In genomic region chr9:34163439-34163838, GRCh38 we compare ENCODE assay signal across 16 cellular contexts. TPM values are rescaled to one million over a fixed set of nuclear protein-coding genes. Genes with fewer than 3 reads are reported as not detected.
DNase-seq lines count a peak whose midpoint lies in the region; ATAC-seq and TF ChIP-seq lines count a peak whose summit lies in the region.
"Had no signal": no experiment of that assay in that cellular context is flagged by ENCODE, and none has a peak within 500 bp of the region (broad histone marks: within the 10 kb centered on the region; RNA-seq: fewer than 3 reads in every experiment).

No MANE protein-coding gene starts in this region.

- DNase-seq in activated effector memory CD4-positive, alpha-beta T cell treated with anti-CD3 and anti-CD28 coated beads, Interleukin-2, amount 50 U/mL, for 16 hours, result peak; percentile 21
- DNase-seq in activated effector memory CD4-positive, alpha-beta T cell treated with Interleukin-2 at 50 U/mL for 16 hours, result no peak
- DNase-seq in T1000 (lab: John Stamatoyannopoulos, UW) (peak; percentile 14), fibroblast of the aortic adventitia (ENCODE audit: low read depth) (peak; percentile 60), Right ventricle myocardium inferior (ENCODE audit: missing footprints) (no peak), NCI-H2196 (lab: John Stamatoyannopoulos, UW; ENCODE audit: unreplicated experiment) (no peak), NCI-H524 treated with DMSO at 0.1 percent for 48 hours (lab: John Stamatoyannopoulos, UW) (no peak)
- DNase-seq: activated CD4-positive, alpha-beta T cell treated with anti-CD3 and anti-CD28 coated beads for 1 hour; activated T-cell treated with anti-CD3 and anti-CD28 coated beads for 4 hours; amniotic stem cell; gastrocnemius medialis; NCI-H1417; NCI-H345; occipital lobe; spleen had no signal

- no peak for TF ChIP-seq CTCF in fibroblast of the aortic adventitia (IDR thresholded peaks at IDR 0.05; ENCODE audit: insufficient read depth, low read length)

- no peak for ATAC-seq in Right ventricle myocardium inferior
- no peak for ATAC-seq in GM21390 (IDR thresholded peaks at IDR 0.05; ENCODE audit: unreplicated experiment)

- no peak overlapping the region for H3K4me3 ChIP-seq in fibroblast of the aortic adventitia (ENCODE audit: low read depth, low read length)
- H3K4me3 ChIP-seq: gastrocnemius medialis, spleen had no signal

- intact Hi-C loops in Right ventricle myocardium inferior (cut with DNase I), result no loop called here

RNA-seq across cellular contexts. Expression of gene UBAP1, which starts 15.4 kb away (rescaled TPM):
- total RNA-seq in fibroblast of the aortic adventitia (ENCODE audit: low replicate concordance) (27.5 and 57.1 TPM in 2 replicates), Right ventricle myocardium inferior (48.9 TPM)

RNA-seq across cellular contexts. Expression of gene DCAF12, which starts 36.9 kb away (rescaled TPM):
- total RNA-seq in fibroblast of the aortic adventitia (ENCODE audit: low replicate concordance) (7.6 and 25.9 TPM in 2 replicates), Right ventricle myocardium inferior (17.6 TPM)

Comparison
In these comparisons a context has a peak if more than half of its experiments do, and no peak if none do; other contexts are left out.
1. DNase-seq: peak in activated effector memory CD4-positive, alpha-beta T cell treated with anti-CD3 and anti-CD28 coated beads, Interleukin-2, amount 50 U/mL, for 16 hours (single experiment), T1000 (single experiment) and fibroblast of the aortic adventitia (single experiment); none in activated effector memory CD4-positive, alpha-beta T cell treated with Interleukin-2 at 50 U/mL for 16 hours (single experiment), Right ventricle myocardium inferior (single experiment), NCI-H2196 (single experiment) and NCI-H524 treated with DMSO at 0.1 percent for 48 hours (single experiment).